In genomic region chr9:89372230-89372816, GRCh38 we compare ENCODE assay signal across 11 cellular contexts. TPM values are rescaled to one million over a fixed set of nuclear protein-coding genes. Genes with fewer than 3 reads are reported as not detected.
A peak's percentile ranks its signal among the peaks of the same experiment; 100 is the strongest.
DNase-seq lines count a peak whose midpoint lies in the region; ATAC-seq and TF ChIP-seq lines count a peak whose summit lies in the region.
"Had no signal": no experiment of that assay in that cellular context is flagged by ENCODE, and none has a peak within 500 bp of the region (broad histone marks: within the 10 kb centered on the region; RNA-seq: fewer than 3 reads in every experiment).

No MANE protein-coding gene starts in this region.

- DNase-seq in activated CD4-positive, alpha-beta T cell treated with anti-CD3 and anti-CD28 coated beads for 48 hours = peak; percentile 39
- no peak for DNase-seq in activated CD4-positive, alpha-beta T cell treated with anti-CD3 and anti-CD28 coated beads, Interleukin-2, amount 50 U/mL, for 48 hours
- DNase-seq in T-helper 2 cell (peak in 3 of 5 experiments; percentile 40 to 84 (median 60)), colonic mucosa (no peak), cortex of kidney (lab: John Stamatoyannopoulos, UW) (no peak)
- DNase-seq in activated naive CD8-positive, alpha-beta T cell treated with anti-CD3 and anti-CD28 coated beads, Interleukin-2, amount 10 ng/mL, durations not matched to agents 7 days and 5 days = peak; percentile 57
- peak; percentile 31 for DNase-seq in stimulated activated naive CD4-positive, alpha-beta T cell treated with Interleukin-2 at 50 U/mL for 16 hours (lab: John Stamatoyannopoulos, UW)
- DNase-seq: SHP77, testis had no signal

- peak; percentile 36 for ATAC-seq in activated naive CD8-positive, alpha-beta T cell treated with anti-CD3 and anti-CD28 coated beads, Interleukin-2, amount 10 ng/mL, durations not matched to agents 7 days and 5 days (ENCODE audit: low read depth)
- no peak for ATAC-seq in HG03159 (IDR thresholded peaks at IDR 0.05; ENCODE audit: unreplicated experiment)

- H3K27me3 ChIP-seq in colonic mucosa = no peaks in the 10 kb centered on the region
- H3K27me3 ChIP-seq: testis had no signal

- peaks cover 7% of the 10 kb centered on the region for H3K36me3 Mint-ChIP-seq in activated naive CD8-positive, alpha-beta T cell treated with anti-CD3 and anti-CD28 coated beads, Interleukin-2, amount 10 ng/mL, durations not matched to agents 7 days and 5 days

- no peaks in the 10 kb centered on the region for H3K9me3 ChIP-seq in colonic mucosa
- H3K9me3 ChIP-seq: testis had no signal

- no peak overlapping the region for H3K4me3 ChIP-seq in colonic mucosa
- H3K4me3 ChIP-seq: smooth muscle cell, testis had no signal

- peaks cover 32% of the 10 kb centered on the region for H3K4me1 Mint-ChIP-seq in activated naive CD8-positive, alpha-beta T cell treated with anti-CD3 and anti-CD28 coated beads, Interleukin-2, amount 10 ng/mL, durations not matched to agents 7 days and 5 days

- no peaks in the 10 kb centered on the region for H3K27me3 Mint-ChIP-seq in activated naive CD8-positive, alpha-beta T cell treated with anti-CD3 and anti-CD28 coated beads, Interleukin-2, amount 10 ng/mL, durations not matched to agents 7 days and 5 days

- H3K36me3 ChIP-seq in colonic mucosa = no peaks in the 10 kb centered on the region

- H3K27ac Mint-ChIP-seq in activated naive CD8-positive, alpha-beta T cell treated with anti-CD3 and anti-CD28 coated beads, Interleukin-2, amount 10 ng/mL, durations not matched to agents 7 days and 5 days = peak overlapping the region; percentile 81

- H3K9ac ChIP-seq in colonic mucosa (ENCODE audit: low read depth in 2 of 2, low read length in 2 of 2) = no peak overlapping the region

- no peaks in the 10 kb centered on the region for H3K4me1 ChIP-seq in colonic mucosa
- H3K4me1 ChIP-seq: testis had no signal

- no peaks in the 10 kb centered on the region for H3K9me3 Mint-ChIP-seq in activated naive CD8-positive, alpha-beta T cell treated with anti-CD3 and anti-CD28 coated beads, Interleukin-2, amount 10 ng/mL, durations not matched to agents 7 days and 5 days

- intact Hi-C loops in colonic mucosa (cut with DNase I) = no loop called here

- POLR2A ChIA-PET in activated naive CD8-positive, alpha-beta T cell treated with anti-CD3 and anti-CD28 coated beads, Interleukin-2, amount 10 ng/mL, durations not matched to agents 7 days and 5 days (lab: Charles Lee) = interaction anchor here (1.0 to 1.1 kb wide), 2 partner anchors 20 to 46 kb away, joined by 3 to 4 read pairs; no protein-coding TSS in a partner anchor

- H3K4me3 Mint-ChIP-seq in activated naive CD8-positive, alpha-beta T cell treated with anti-CD3 and anti-CD28 coated beads, Interleukin-2, amount 10 ng/mL, durations not matched to agents 7 days and 5 days = no peak overlapping the region

- H3K27ac ChIP-seq in colonic mucosa = no peak overlapping the region
- H3K27ac ChIP-seq: testis had no signal

- TF ChIP-seq CTCF in colonic mucosa (IDR thresholded peaks at IDR 0.05) = no peak

RNA-seq across cellular contexts. Expression of gene SECISBP2, which starts 54.0 kb away (rescaled TPM):
- 10 to 100 TPM; 56.4 to 59.4 TPM for total RNA-seq in activated naive CD8-positive, alpha-beta T cell treated with anti-CD3 and anti-CD28 coated beads, Interleukin-2, amount 10 ng/mL, durations not matched to agents 7 days and 5 days
- 10 to 100 TPM; 37.6 to 42.2 TPM for total RNA-seq in colonic mucosa

Comparison
In these comparisons a context has a peak if more than half of its experiments do, and no peak if none do; other contexts are left out.
1. DNase-seq: peak in activated CD4-positive, alpha-beta T cell treated with anti-CD3 and anti-CD28 coated beads for 48 hours (single experiment), T-helper 2 cell (3 of 5), activated naive CD8-positive, alpha-beta T cell treated with anti-CD3 and anti-CD28 coated beads, Interleukin-2, amount 10 ng/mL, durations not matched to agents 7 days and 5 days (single experiment) and stimulated activated naive CD4-positive, alpha-beta T cell treated with Interleukin-2 at 50 U/mL for 16 hours (single experiment); none in activated CD4-positive, alpha-beta T cell treated with anti-CD3 and anti-CD28 coated beads, Interleukin-2, amount 50 U/mL, for 48 hours (0 of 2), colonic mucosa (single experiment) and cortex of kidney (single experiment).